22 cellular contexts compared by ENCODE assay signal in genomic region chr14:71287567-71287966, GRCh38. TPM values are rescaled to one million over a fixed set of nuclear protein-coding genes. Genes with fewer than 3 reads are reported as not detected.
DNase-seq lines count a peak whose midpoint lies in the region; ATAC-seq, FAIRE-seq and TF ChIP-seq lines count a peak whose summit lies in the region.
"Had no signal": no experiment of that assay in that cellular context is flagged by ENCODE, and none has a peak within 500 bp of the region (broad histone marks: within the 10 kb centered on the region; RNA-seq: fewer than 3 reads in every experiment).

No MANE protein-coding gene starts in this region.

- H3K4me2 ChIP-seq in K562 (ENCODE audit: insufficient read depth, low read length) (no peak overlapping the region), H1 (ENCODE audit: insufficient read depth in 1 of 2, low read depth in 2 of 2, low read length in 2 of 2) (no peak overlapping the region)
- H3K4me2 ChIP-seq: A549, GM23338 had no signal

- no peak for TF ChIP-seq EP300 in K562 (IDR thresholded peaks at IDR 0.05; ENCODE audit: low read length)
- TF ChIP-seq EP300 in H1 (IDR thresholded peaks at IDR 0.05; ENCODE audit: borderline replicate concordance in 1 of 2, low read depth in 2 of 2, low read length in 2 of 2), result no peak
- no peak for TF ChIP-seq EP300 in stomach (IDR thresholded peaks at IDR 0.05)

- H3K27me3 Mint-ChIP-seq in activated T-cell treated with anti-CD3 and anti-CD28 coated beads, Interleukin-2, amount 50 U/mL, for 72 hours (ENCODE audit: low read depth), result peaks cover 8% of the 10 kb centered on the region
- no peaks in the 10 kb centered on the region for H3K27me3 Mint-ChIP-seq in HFFc6 (ENCODE audit: insufficient read depth)

- no peak overlapping the region for H3K4ac ChIP-seq in H1 (replicated peaks; ENCODE audit: insufficient read length, low read depth, low read length)

- no peak overlapping the region for H3K56ac ChIP-seq in H1 (replicated peaks; ENCODE audit: insufficient read length, low read depth, low read length)

- no peak overlapping the region for H2BK20ac ChIP-seq in H1 (ENCODE audit: low read length)

- H4K8ac ChIP-seq in H1 (ENCODE audit: extremely low read depth, insufficient read depth, low read length), result no peak overlapping the region

- peak overlapping the region; percentile 31 for H3K27ac Mint-ChIP-seq in activated T-cell treated with anti-CD3 and anti-CD28 coated beads, Interleukin-2, amount 50 U/mL, for 72 hours
- peak overlapping the region; percentile 16 for H3K27ac Mint-ChIP-seq in stimulated activated effector memory CD8-positive, alpha-beta T cell treated with anti-CD3 and anti-CD28 coated beads, Interleukin-12 subunit alpha, Interleukin-12 subunit beta, amount 100 ng/mL, for 72 hours
- H3K27ac Mint-ChIP-seq in HFFc6, result no peak overlapping the region
- H3K27ac Mint-ChIP-seq: CD4-positive, alpha-beta memory T cell; GM23338 had no signal

- ATAC-seq in activated T-cell treated with anti-CD3 and anti-CD28 coated beads, Interleukin-2, amount 50 U/mL, for 72 hours (replicated peaks in 1 of 2), result no peak
- ATAC-seq in K562, result no peak
- ATAC-seq in stimulated activated effector memory CD8-positive, alpha-beta T cell treated with anti-CD3 and anti-CD28 coated beads, Interleukin-12 subunit alpha, Interleukin-12 subunit beta, amount 100 ng/mL, for 72 hours, result no peak
- ATAC-seq: A549, GM23338, HCT116, HepG2 had no signal

- no peaks in the 10 kb centered on the region for H4K20me1 ChIP-seq in K562 (replicated peaks; ENCODE audit: control insufficient read depth, insufficient read depth, low read length)
- no peaks in the 10 kb centered on the region for H4K20me1 ChIP-seq in H1 (replicated peaks in 1 of 2; ENCODE audit: control insufficient read depth in 1 of 2, insufficient read depth in 2 of 2, low read length in 2 of 2)

- H2AK5ac ChIP-seq in H1 (ENCODE audit: low read depth, low read length), result no peak overlapping the region

- TF ChIP-seq RAD21 in K562 (CRISPR knock-in tag; conservative IDR thresholded peaks at IDR 0.05 in 1 of 2, IDR thresholded peaks at IDR 0.05 in 1 of 2) (no peak), H1 (IDR thresholded peaks at IDR 0.05 in 1 of 2, conservative IDR thresholded peaks at IDR 0.05 in 1 of 2; ENCODE audit: low read depth in 2 of 2, low read length in 2 of 2) (no peak)

- in situ Hi-C loops in K562 (cut with MboI), result no loop called here

- no peak overlapping the region for H2BK120ac ChIP-seq in H1 (replicated peaks; ENCODE audit: low read depth, low read length)

- peaks cover 21% of the 10 kb centered on the region for H3K4me1 Mint-ChIP-seq in activated T-cell treated with anti-CD3 and anti-CD28 coated beads, Interleukin-2, amount 50 U/mL, for 72 hours (ENCODE audit: low read depth)
- H3K4me1 Mint-ChIP-seq in stimulated activated effector memory CD8-positive, alpha-beta T cell treated with anti-CD3 and anti-CD28 coated beads, Interleukin-12 subunit alpha, Interleukin-12 subunit beta, amount 100 ng/mL, for 72 hours, result peaks cover 28% of the 10 kb centered on the region
- H3K4me1 Mint-ChIP-seq in HFFc6 (ENCODE audit: low read depth), result peaks cover 25% of the 10 kb centered on the region

- TF ChIP-seq CTCF in K562 (IDR thresholded peaks at IDR 0.05 in 2 of 3, conservative IDR thresholded peaks at IDR 0.05 in 1 of 3; ENCODE audit: insufficient read depth in 2 of 3, low read depth in 1 of 3, low read length in 3 of 3) (no peak), H1 (IDR thresholded peaks at IDR 0.05; ENCODE audit: control extremely low read depth in 1 of 3, insufficient read depth in 1 of 3, low read depth in 1 of 3, low read length in 3 of 3) (no peak), stomach (IDR thresholded peaks at IDR 0.05) (no peak), HFFc6 (IDR thresholded peaks at IDR 0.05) (no peak)

- no CpG with 5 or more reads among the region's 2 CpGs for WGBS in K562 (ENCODE audit: insufficient coverage, low coverage, missing lambda C conversion rate)
- WGBS in H1 (ENCODE audit: extremely low coverage in 1 of 2, insufficient coverage in 1 of 2, insufficient read length in 1 of 2, insufficient replicate concordance in 2 of 2, low coverage in 1 of 2, low lambda C conversion rate in 2 of 2, missing lambda C conversion rate in 1 of 2), 2 experiments, result 86% methylated on average over 2 of the region's 2 CpGs; no CpG with 5 or more reads in 1 of the 2 experiments
- WGBS in stomach, 5 donors, result 72 to 91% (median 87%) methylated on average over 2 of the region's 2 CpGs

- no peaks in the 10 kb centered on the region for H3K79me1 ChIP-seq in H1 (ENCODE audit: low read depth, low read length)

- TF ChIP-seq POLR2A in K562 (conservative IDR thresholded peaks at IDR 0.05) (no peak), H1 (IDR thresholded peaks at IDR 0.05; ENCODE audit: control extremely low read depth in 1 of 2, low read depth in 2 of 2, low read length in 2 of 2) (no peak), stomach (IDR thresholded peaks at IDR 0.05) (no peak)

- H3K27ac ChIP-seq in K562 (ENCODE audit: extremely low read depth, low read depth, low read length) (no peak overlapping the region), H1 (ENCODE audit: low read depth, low read length) (no peak overlapping the region), stomach (no peak overlapping the region)
- H3K27ac ChIP-seq: 22Rv1, A549, C4-2B had no signal

- H3K9ac ChIP-seq in K562 (ENCODE audit: insufficient read depth in 1 of 2, low read depth in 2 of 2, low read length in 2 of 2) (no peak overlapping the region), H1 (replicated peaks in 1 of 4; ENCODE audit: extremely low read depth in 1 of 4, low read depth in 3 of 4, low read length in 3 of 4) (no peak overlapping the region)

- H4K91ac ChIP-seq in H1 (replicated peaks; ENCODE audit: insufficient read length, low read length), result no peak overlapping the region

- no peaks in the 10 kb centered on the region for H3K27me3 ChIP-seq in K562 (ENCODE audit: control insufficient read depth in 2 of 2, insufficient read depth in 2 of 2, low read length in 2 of 2)
- no peaks in the 10 kb centered on the region for H3K27me3 ChIP-seq in H1 (replicated peaks in 1 of 4; ENCODE audit: control insufficient read depth in 3 of 4, extremely low read depth in 1 of 4, insufficient read depth in 3 of 4, low read length in 3 of 4)
- H3K27me3 ChIP-seq in stomach, result no peaks in the 10 kb centered on the region

- H3K36me3 Mint-ChIP-seq in activated T-cell treated with anti-CD3 and anti-CD28 coated beads, Interleukin-2, amount 50 U/mL, for 72 hours (ENCODE audit: insufficient read depth in 2 of 2), result peaks cover 2 to 3% of the 10 kb centered on the region in 2 donors
- no peaks in the 10 kb centered on the region for H3K36me3 Mint-ChIP-seq in stimulated activated effector memory CD8-positive, alpha-beta T cell treated with anti-CD3 and anti-CD28 coated beads, Interleukin-12 subunit alpha, Interleukin-12 subunit beta, amount 100 ng/mL, for 72 hours
- no peaks in the 10 kb centered on the region for H3K36me3 Mint-ChIP-seq in HFFc6 (ENCODE audit: low read depth)

- no peak overlapping the region for H3K18ac ChIP-seq in H1 (ENCODE audit: extremely low read depth, low read length)

- no TSS peak for BruUV-seq in K562 (replicated peaks; lab: Mats Ljungman, UMichigan)

- H3K9me3 ChIP-seq in K562 (replicated peaks; ENCODE audit: control insufficient read depth, insufficient read depth, low read depth, low read length) (no peaks in the 10 kb centered on the region), H1 (ENCODE audit: insufficient read depth in 2 of 2, low read depth in 1 of 2, low read length in 1 of 2) (peaks cover 0 to 3% of the 10 kb centered on the region in 2 experiments; a peak in 2 of 4 replicates), stomach (peaks cover 0 to 11% (median 7%) of the 10 kb centered on the region in 4 donors)

- FAIRE-seq in K562 (lab: Jason Lieb, UNC), result peak; percentile 66
- FAIRE-seq in H1 (lab: Jason Lieb, UNC), result peak; percentile 72
- FAIRE-seq: A549, GM12892, GM18507, HepG2 had no signal

- H2BK12ac ChIP-seq in H1 (ENCODE audit: low read depth, low read length), result no peak overlapping the region

- H3K36me3 ChIP-seq in K562 (ENCODE audit: control insufficient read depth, insufficient read depth, low read length) (no peaks in the 10 kb centered on the region), H1 (ENCODE audit: control insufficient read depth in 2 of 4, insufficient read depth in 4 of 4, low read length in 3 of 4) (no peaks in the 10 kb centered on the region), stomach (no peaks in the 10 kb centered on the region)

- no peaks in the 10 kb centered on the region for H3K23me2 ChIP-seq in H1 (ENCODE audit: low read depth, low read length)

- CTCF ChIA-PET in K562 (lab: Yijun Ruan, JAX; ENCODE audit: low intra/inter-chr PET ratio) (no interaction called here), H1 (lab: Charles Lee; ENCODE audit: partially characterized antibody) (no interaction called here)

- no peak overlapping the region for H3K4me3 Mint-ChIP-seq in activated T-cell treated with anti-CD3 and anti-CD28 coated beads, Interleukin-2, amount 50 U/mL, for 72 hours
- no peak overlapping the region for H3K4me3 Mint-ChIP-seq in stimulated activated effector memory CD8-positive, alpha-beta T cell treated with anti-CD3 and anti-CD28 coated beads, Interleukin-12 subunit alpha, Interleukin-12 subunit beta, amount 100 ng/mL, for 72 hours
- H3K4me3 Mint-ChIP-seq in HFFc6, result no peak overlapping the region
- H3K4me3 Mint-ChIP-seq: CD4-positive, alpha-beta memory T cell; GM23338 had no signal

- H3K9me1 ChIP-seq in K562 (ENCODE audit: control insufficient read depth, insufficient read depth, low read length), result no peaks in the 10 kb centered on the region

- intact Hi-C loops in K562 (cut with micrococcal nuclease), result no loop called here
- intact Hi-C loops in stomach (cut with DNase I; ENCODE audit: low total_unique reads), result no loop called here

- H2BK15ac ChIP-seq in H1 (ENCODE audit: low read length), result no peak overlapping the region

- H3K23ac ChIP-seq in H1 (ENCODE audit: insufficient read length), result no peak overlapping the region

- H2AFZ ChIP-seq in K562 (ENCODE audit: low read depth, low read length) (no peak overlapping the region), H1 (ENCODE audit: low read length) (no peak overlapping the region)
- H2AFZ ChIP-seq: GM23338 had no signal

- no peak for DNase-seq in activated T-cell treated with anti-CD3 and anti-CD28 coated beads, Interleukin-2, amount 50 U/mL, for 72 hours
- DNase-seq in activated T-cell treated with anti-CD3 and anti-CD28 coated beads for 4 hours, result no peak
- no peak for DNase-seq in K562 (ENCODE audit: extremely low read depth in 1 of 4, low spot score in 3 of 4)
- no peak for DNase-seq in H1 (ENCODE audit: low read depth in 1 of 2, low spot score in 2 of 2)
- DNase-seq in stimulated activated effector memory CD8-positive, alpha-beta T cell treated with anti-CD3 and anti-CD28 coated beads, Interleukin-12 subunit alpha, Interleukin-12 subunit beta, amount 100 ng/mL, for 72 hours (ENCODE audit: low spot score in 2 of 2), result no peak
- DNase-seq in OCI-M2 (lab: John Stamatoyannopoulos, UW; ENCODE audit: unreplicated experiment), result no peak
- no peak for DNase-seq in stomach
- no peak for DNase-seq in HFFc6
- DNase-seq: AML-193; CD4-positive, alpha-beta memory T cell; DMS153; DMS79; GDM1; H7 had no signal

- H3K79me2 ChIP-seq in K562 (ENCODE audit: control insufficient read depth, insufficient read depth, low read length), result no peaks in the 10 kb centered on the region
- H3K79me2 ChIP-seq in H1 (ENCODE audit: control insufficient read depth in 1 of 2, insufficient read depth in 2 of 2, low read length in 2 of 2), result no peaks in the 10 kb centered on the region

- H3K4me1 ChIP-seq in K562 (replicated peaks in 1 of 2; ENCODE audit: control insufficient read depth in 2 of 2, insufficient read depth in 2 of 2, low read length in 2 of 2), result no peaks in the 10 kb centered on the region; a peak in 1 of 5 replicates
- H3K4me1 ChIP-seq in H1 (replicated peaks in 1 of 4; ENCODE audit: control insufficient read depth in 3 of 4, insufficient read depth in 4 of 4, low read length in 3 of 4), result no peaks in the 10 kb centered on the region
- H3K4me1 ChIP-seq in stomach, result peaks cover 0 to 8% (median 0%) of the 10 kb centered on the region in 4 donors

- H3K4me3 ChIP-seq in K562 (no peak overlapping the region), H1 (ENCODE audit: extremely low read depth in 1 of 4, insufficient read depth in 2 of 4, low read depth in 3 of 4, low read length in 4 of 4) (no peak overlapping the region), stomach (no peak overlapping the region)
- H3K4me3 ChIP-seq: A549, GM23338 had no signal

- peaks cover 0 to 6% of the 10 kb centered on the region in 2 donors for H3K9me3 Mint-ChIP-seq in activated T-cell treated with anti-CD3 and anti-CD28 coated beads, Interleukin-2, amount 50 U/mL, for 72 hours
- no peaks in the 10 kb centered on the region for H3K9me3 Mint-ChIP-seq in stimulated activated effector memory CD8-positive, alpha-beta T cell treated with anti-CD3 and anti-CD28 coated beads, Interleukin-12 subunit alpha, Interleukin-12 subunit beta, amount 100 ng/mL, for 72 hours
- H3K9me3 Mint-ChIP-seq in HFFc6, result peaks cover 8% of the 10 kb centered on the region; the same call in 1 of the 2 replicates

- POLR2A ChIA-PET in K562 (lab: Yijun Ruan, JAX), result no interaction called here
- POLR2A ChIA-PET in H1 (lab: Charles Lee; ENCODE audit: partially characterized antibody), result no interaction called here

- H4K5ac ChIP-seq in H1 (ENCODE audit: insufficient read length, low read depth, low read length), result no peak overlapping the region

- H3K14ac ChIP-seq in H1 (ENCODE audit: insufficient read length), result no peak overlapping the region

- no peak overlapping the region for H2BK5ac ChIP-seq in H1 (ENCODE audit: low read depth, low read length)

RNA-seq across cellular contexts. Expression of gene SIPA1L1, which starts 32.7 kb away (rescaled TPM):
- 100 to 1,000 TPM in 1 of 2 donors, 10 to 100 TPM in 1; 89.7 to 126 TPM for total RNA-seq in activated T-cell treated with anti-CD3 and anti-CD28 coated beads, Interleukin-2, amount 50 U/mL, for 72 hours
- total RNA-seq in K562 (2011; cell fraction: chromatin; rRNA removed; ENCODE audit: low replicate concordance), result 18.6 and 34.7 TPM in 2 replicates
- 9.0 and 14.1 TPM in 2 replicates for total RNA-seq in K562 (2011; cell fraction: nucleolus; rRNA removed)
- 16.6 and 22.6 TPM in 2 replicates for total RNA-seq in K562 (2011; cell fraction: nucleoplasm; rRNA removed)
- total RNA-seq in K562 (2014; rRNA removed), result 5.5 and 6.2 TPM in 2 replicates
- 8.7 and 9.8 TPM in 2 replicates for total RNA-seq in K562 (2014; rRNA removed; fragmentation: Illumina TruSeq; extraction: Trizol)
- 12.2 and 12.6 TPM in 2 replicates for total RNA-seq in K562 (2015; rRNA removed; fragmentation: Illumina TruSeq; extraction: Trizol)
- 14.1 and 15.0 TPM in 2 replicates for total RNA-seq in K562 (2021)
- 4.9 and 5.9 TPM in 2 replicates for polyA plus RNA-seq in K562 (2011; rRNA removed)
- 4.3 and 5.9 TPM in 2 replicates for polyA plus RNA-seq in K562 (2011; cell fraction: cytosol; rRNA removed)
- 15.3 and 16.6 TPM in 2 replicates for polyA plus RNA-seq in K562 (2011; cell fraction: nucleus; rRNA removed)
- 15.0 and 16.8 TPM in 2 replicates for polyA plus RNA-seq in K562 (2012)
- polyA plus RNA-seq in K562 (2014; fragmentation: Illumina TruSeq; extraction: Trizol), result 12.5 and 13.2 TPM in 2 replicates
- 1 to 10 TPM; 3.4 to 3.9 TPM for polyA plus RNA-seq in K562 (2014; fragmentation: Nextera tagmentation; extraction: Ambion mirVana)
- polyA plus RNA-seq in K562 (2014; rRNA removed), result 7.7 and 8.0 TPM in 2 replicates
- 17.9 and 19.0 TPM in 2 replicates for polyA minus RNA-seq in K562 (2011; rRNA and poly(A)+ RNA removed)
- 6.0 and 7.1 TPM in 2 replicates for polyA minus RNA-seq in K562 (2011; cell fraction: cytosol; rRNA and poly(A)+ RNA removed)
- polyA minus RNA-seq in K562 (2011; cell fraction: nucleus; rRNA and poly(A)+ RNA removed), result 12.0 and 14.1 TPM in 2 replicates
- total RNA-seq in H1 (2021; fragmentation: NEBNext Ultra II Directional; extraction: Animal tissue kit (Norgen Biotek cat#: 25700)), result 78.3 and 79.8 TPM in 2 replicates
- 45.8 and 46.5 TPM in 2 replicates for polyA plus RNA-seq in H1 (2011; rRNA removed)
- polyA plus RNA-seq in H1 (2011; cell fraction: cytosol; rRNA removed), result 43.2 TPM
- 84.2 TPM for polyA plus RNA-seq in H1 (2011; cell fraction: nucleus; rRNA removed)
- 54.3 to 65.2 TPM (median 61.6 TPM) in 4 replicates for polyA plus RNA-seq in H1 (2012, experiment 1 of 2)
- 8.1 TPM for polyA plus RNA-seq in H1 (2012, experiment 2 of 2)
- polyA plus RNA-seq in H1 (2013, experiment 1 of 2), result 42.7 TPM
- polyA plus RNA-seq in H1 (2013, experiment 2 of 2), result 39.1 TPM
- 69.6 and 71.4 TPM in 2 replicates for polyA minus RNA-seq in H1 (2011; rRNA and poly(A)+ RNA removed)
- polyA minus RNA-seq in H1 (2011; cell fraction: cytosol; rRNA and poly(A)+ RNA removed), result 60.5 TPM
- 96.9 TPM for polyA minus RNA-seq in H1 (2011; cell fraction: nucleus; rRNA and poly(A)+ RNA removed)
- total RNA-seq in stomach, result 100 to 1,000 TPM in 1 of 5 donors, 10 to 100 TPM in 4; 26.6 to 193 (median 70.7) TPM
- polyA plus RNA-seq in stomach, result 10 to 100 TPM; 12.2 to 19.2 (median 13.0) TPM
- 100 to 1,000 TPM; 108 to 125 (median 124) TPM for total RNA-seq in HFFc6 (2021; fragmentation: NEBNext Ultra II Directional; extraction: Animal tissue kit (Norgen Biotek cat#: 25700))
